ENCODE assay signal across 16 cellular contexts in the genomic region with DNA sequence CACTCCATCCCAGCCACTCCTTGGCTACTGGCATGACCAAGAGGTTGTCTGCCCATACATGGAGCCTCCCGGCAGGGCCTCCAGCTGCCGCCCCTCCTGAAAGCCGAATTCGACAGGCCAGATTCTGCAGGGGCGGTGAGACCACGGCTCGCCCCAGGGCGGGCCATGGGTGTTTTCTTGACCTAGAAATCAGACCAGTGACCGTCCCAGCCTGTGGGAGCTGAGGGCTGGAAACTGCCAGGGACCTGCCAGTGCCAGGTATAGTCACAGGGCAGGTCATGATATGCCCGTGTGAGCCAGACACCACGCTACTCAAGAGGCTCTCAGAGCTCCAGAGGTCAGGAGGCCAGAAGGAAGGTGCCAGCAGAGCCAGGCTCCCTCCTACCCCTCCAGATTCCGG. TPM values are rescaled to one million over a fixed set of nuclear protein-coding genes. Genes with fewer than 3 reads are reported as not detected.
DNase-seq lines count a peak whose midpoint lies in the region; ATAC-seq and TF ChIP-seq lines count a peak whose summit lies in the region.
"Had no signal": no experiment of that assay in that cellular context is flagged by ENCODE, and none has a peak within 500 bp of the region (broad histone marks: within the 10 kb centered on the region; RNA-seq: fewer than 3 reads in every experiment).

No MANE protein-coding gene starts in this region.

- no peak for TF ChIP-seq CTCF in gastrocnemius medialis (IDR thresholded peaks at IDR 0.05 in 4 of 5, conservative IDR thresholded peaks at IDR 0.05 in 1 of 5)

- peak overlapping the region; percentile 46; the same call in 1 of the 2 replicates for H3K27ac ChIP-seq in HUES64 (ENCODE audit: low read depth, low read length)
- H3K27ac ChIP-seq in gastrocnemius medialis = peak overlapping the region; percentile 98 to 99 (median 99)
- H3K27ac ChIP-seq: PC-9 had no signal

- WGBS in HUES64 = 93% methylated on average over 12 of the region's 12 CpGs

- no peaks in the 10 kb centered on the region for H3K4me1 ChIP-seq in HUES64 (ENCODE audit: insufficient read depth, low read length)
- H3K4me1 ChIP-seq in gastrocnemius medialis = peaks cover 30 to 46% of the 10 kb centered on the region in 2 donors

- peak; percentile 45 for ATAC-seq in Right ventricle myocardium superior (ENCODE audit: poor library complexity)
- ATAC-seq in left lobe of liver = peak; percentile 17
- ATAC-seq in gastrocnemius medialis = peak; percentile 35 to 46
- ATAC-seq in HG02571 (IDR thresholded peaks at IDR 0.05; ENCODE audit: unreplicated experiment) = no peak
- ATAC-seq: GM12878, HCT116 had no signal

- H3K36me3 ChIP-seq in HUES64 (ENCODE audit: insufficient read depth, low read length) = peaks cover 25% of the 10 kb centered on the region
- peaks cover 0 to 23% of the 10 kb centered on the region in 2 donors for H3K36me3 ChIP-seq in gastrocnemius medialis

- H3K9me3 ChIP-seq in HUES64 (ENCODE audit: insufficient read depth, low read depth, low read length) (no peaks in the 10 kb centered on the region), gastrocnemius medialis (no peaks in the 10 kb centered on the region)
- H3K9me3 ChIP-seq: Caco-2 had no signal

- no peak overlapping the region for H3K4me3 ChIP-seq in HUES64 (ENCODE audit: low read length)
- no peak overlapping the region for H3K4me3 ChIP-seq in gastrocnemius medialis
- H3K4me3 ChIP-seq: GM12878, PC-9 had no signal

- H3K9ac ChIP-seq in HUES64 (ENCODE audit: low read depth, low read length) = no peak overlapping the region

- TF ChIP-seq POLR2A in gastrocnemius medialis (IDR thresholded peaks at IDR 0.05) = peak in 1 of 2 donors; percentile 10

- no peaks in the 10 kb centered on the region for H3K27me3 ChIP-seq in HUES64 (ENCODE audit: insufficient read depth, low read length)
- no peaks in the 10 kb centered on the region for H3K27me3 ChIP-seq in gastrocnemius medialis

- peak; percentile 70 for DNase-seq in Right ventricle myocardium superior
- no peak for DNase-seq in left lobe of liver (ENCODE audit: low spot score)
- DNase-seq in gastrocnemius medialis = peak; percentile 80 to 91
- DNase-seq in NCI-H226 = no peak
- DNase-seq in Ammon's horn (ENCODE audit: low spot score) = no peak
- no peak for DNase-seq in SHP77 treated with DMSO at 0.1 percent for 48 hours (lab: John Stamatoyannopoulos, UW)
- DNase-seq: Caco-2, NCI-H1048, PC-9 had no signal

- in situ Hi-C loops in gastrocnemius medialis (cut with MboI; ENCODE audit: low sequenced_read_pairs in 4 of 4) = no loop called here

- intact Hi-C loops in Right ventricle myocardium superior (cut with DNase I) (no loop called here), gastrocnemius medialis (cut with DNase I; ENCODE audit: low total_unique reads) (loop anchor here (2.0 to 10.0 kb wide), 3 partner anchors 15 to 561 kb away; partner anchors contain the start of gene PLIN4)

RNA-seq across cellular contexts. Expression of gene DAPK3, which starts 16.8 kb away (rescaled TPM):
- 42.6 TPM for polyA plus RNA-seq in HUES64 (2013, experiment 1 of 2)
- polyA plus RNA-seq in HUES64 (2013, experiment 2 of 2) = 41.9 TPM
- total RNA-seq in Right ventricle myocardium superior = 70.5 TPM
- total RNA-seq in left lobe of liver = 20.4 TPM
- 100 to 1,000 TPM in 3 of 4 donors, 10 to 100 TPM in 1; 61.3 to 135 (median 115) TPM for total RNA-seq in gastrocnemius medialis

RNA-seq across cellular contexts. Expression of gene NMRK2, which starts 21.2 kb away (rescaled TPM):
- 40.9 TPM for polyA plus RNA-seq in HUES64 (2013, experiment 1 of 2)
- 38.4 TPM for polyA plus RNA-seq in HUES64 (2013, experiment 2 of 2)
- total RNA-seq in Right ventricle myocardium superior = 589 TPM
- not detected for total RNA-seq in left lobe of liver
- total RNA-seq in gastrocnemius medialis = 100 to 1,000 TPM in 2 of 4 donors, 10 to 100 TPM in 2; 46.3 to 168 (median 106) TPM
- total RNA-seq: A172, Caco-2, GM12878, HT-29, PC-9 had no signal
- polyA plus RNA-seq: CD14-positive monocyte had no signal

RNA-seq across cellular contexts. Expression of gene EEF2, which starts 31.2 kb away (rescaled TPM):
- polyA plus RNA-seq in HUES64 (2013, experiment 1 of 2) = 1,689 TPM
- 1,793 TPM for polyA plus RNA-seq in HUES64 (2013, experiment 2 of 2)
- total RNA-seq in Right ventricle myocardium superior = 1,974 TPM
- 1,272 TPM for total RNA-seq in left lobe of liver
- 1,000 to 10,000 TPM; 1,701 to 2,714 (median 2,440) TPM for total RNA-seq in gastrocnemius medialis

RNA-seq across cellular contexts. Expression of gene PIAS4, which starts 53.4 kb away (rescaled TPM):
- 26.4 TPM for polyA plus RNA-seq in HUES64 (2013, experiment 1 of 2)
- polyA plus RNA-seq in HUES64 (2013, experiment 2 of 2) = 23.3 TPM
- total RNA-seq in Right ventricle myocardium superior (16.7 TPM), left lobe of liver (13.6 TPM), gastrocnemius medialis (10 to 100 TPM; 15.5 to 20.0 (median 17.5) TPM)

Comparison
In these comparisons a context has a peak if more than half of its experiments do, and no peak if none do; other contexts are left out.
1. DNase-seq: peak in Right ventricle myocardium superior (single experiment) and gastrocnemius medialis (2 of 2); none in left lobe of liver (single experiment), NCI-H226 (single experiment), Ammon's horn (single experiment) and SHP77 treated with DMSO at 0.1 percent for 48 hours (single experiment).
2. RNA of gene NMRK2, which starts 21.2 kb away (total RNA-seq): 589 TPM in Right ventricle myocardium superior (single experiment) and 46.3 to 168 TPM in gastrocnemius medialis; not detected in left lobe of liver (single experiment); every median in the first group is over 10 times any median in the second.